21 cellular contexts compared by ENCODE assay signal in genomic region chr1:52352690-52353089, GRCh38. TPM values are rescaled to one million over a fixed set of nuclear protein-coding genes. Genes with fewer than 3 reads are reported as not detected.
DNase-seq lines count a peak whose midpoint lies in the region; ATAC-seq and TF ChIP-seq lines count a peak whose summit lies in the region.
"Had no signal": no experiment of that assay in that cellular context is flagged by ENCODE, and none has a peak within 500 bp of the region (broad histone marks: within the 10 kb centered on the region; RNA-seq: fewer than 3 reads in every experiment).

No MANE protein-coding gene starts in this region.

- H3K27me3 ChIP-seq in osteoblast (ENCODE audit: insufficient read depth, low read length), result no peaks in the 10 kb centered on the region
- H3K27me3 ChIP-seq: BLaER1 had no signal

- no peak overlapping the region for H3K4me3 Mint-ChIP-seq in natural killer cell
- no peak overlapping the region for H3K4me3 Mint-ChIP-seq in natural killer cell treated with Interleukin-12 subunit alpha and Interleukin-12 subunit beta and Interleukin-15 and Interleukin-18, amount 100 ng/mL, for 72 hours
- H3K4me3 Mint-ChIP-seq in effector memory CD8-positive, alpha-beta T cell, result no peak overlapping the region
- H3K4me3 Mint-ChIP-seq: activated naive CD8-positive, alpha-beta T cell treated with anti-CD3 and anti-CD28 coated beads for 36 hours; T-helper 1 cell treated with Interleukin-12 subunit alpha and Interleukin-12 subunit beta and Interleukin-4 antibody, amounts not matched to agents 30 μg/mL and 1 μg/mL, for 36 hours had no signal

- no peak for DNase-seq in natural killer cell
- no peak for DNase-seq in natural killer cell treated with Interleukin-12 subunit alpha and Interleukin-12 subunit beta and Interleukin-15 and Interleukin-18, amount 100 ng/mL, for 72 hours (ENCODE audit: low spot score)
- DNase-seq in effector memory CD8-positive, alpha-beta T cell, result no peak
- peak; percentile 54 for DNase-seq in osteoblast (ENCODE audit: insufficient read length, low spot score, missing footprints)
- no peak for DNase-seq in cortex of kidney (lab: John Stamatoyannopoulos, UW)
- DNase-seq in NCI-H2227 treated with DMSO at 0.1 percent for 48 hours (lab: John Stamatoyannopoulos, UW), result no peak
- DNase-seq: activated CD4-positive, alpha-beta T cell treated with anti-CD3 and anti-CD28 coated beads for 48 hours; activated naive CD8-positive, alpha-beta T cell treated with anti-CD3 and anti-CD28 coated beads for 36 hours; Calu3; erythroblast; head of caudate nucleus; NCI-H1048; NCI-H2029; NCI-H226; NCI-H748 treated with DMSO at 0.1 percent for 48 hours; RPMI8226 had no signal

- no peak overlapping the region for H3K4me3 ChIP-seq in osteoblast (ENCODE audit: insufficient read depth, low read length)
- H3K4me3 ChIP-seq: BLaER1, SK-N-MC had no signal

- H3K4me1 Mint-ChIP-seq in natural killer cell, result peaks cover 13 to 20% of the 10 kb centered on the region in 2 donors
- peaks cover 0 to 5% of the 10 kb centered on the region in 2 donors for H3K4me1 Mint-ChIP-seq in natural killer cell treated with Interleukin-12 subunit alpha and Interleukin-12 subunit beta and Interleukin-15 and Interleukin-18, amount 100 ng/mL, for 72 hours (ENCODE audit: low read depth in 2 of 2)
- H3K4me1 Mint-ChIP-seq in effector memory CD8-positive, alpha-beta T cell (ENCODE audit: low read depth in 2 of 2), result peaks cover 2 to 7% of the 10 kb centered on the region in 2 donors

- H3K4me2 ChIP-seq in osteoblast (ENCODE audit: insufficient read depth, low read length), result no peak overlapping the region
- H3K4me2 ChIP-seq: BLaER1 had no signal

- no peaks in the 10 kb centered on the region for H3K79me2 ChIP-seq in osteoblast (ENCODE audit: insufficient read depth, low read length)

- no peak for TF ChIP-seq CTCF in natural killer cell (IDR thresholded peaks at IDR 0.05)
- TF ChIP-seq CTCF in osteoblast (IDR thresholded peaks at IDR 0.05; ENCODE audit: extremely low read depth, low read depth, low read length), result no peak

- no peaks in the 10 kb centered on the region for H3K9me3 Mint-ChIP-seq in natural killer cell
- no peaks in the 10 kb centered on the region for H3K9me3 Mint-ChIP-seq in natural killer cell treated with Interleukin-12 subunit alpha and Interleukin-12 subunit beta and Interleukin-15 and Interleukin-18, amount 100 ng/mL, for 72 hours
- no peaks in the 10 kb centered on the region for H3K9me3 Mint-ChIP-seq in effector memory CD8-positive, alpha-beta T cell
- H3K9me3 Mint-ChIP-seq: activated naive CD8-positive, alpha-beta T cell treated with anti-CD3 and anti-CD28 coated beads for 36 hours; T-helper 1 cell treated with Interleukin-12 subunit alpha and Interleukin-12 subunit beta and Interleukin-4 antibody, amounts not matched to agents 30 μg/mL and 1 μg/mL, for 36 hours had no signal

- no peaks in the 10 kb centered on the region for H4K20me1 ChIP-seq in osteoblast (ENCODE audit: insufficient read depth, low read length)
- H4K20me1 ChIP-seq: BLaER1 had no signal

- peak overlapping the region; percentile 3 to 63 for H3K27ac Mint-ChIP-seq in natural killer cell
- H3K27ac Mint-ChIP-seq in natural killer cell treated with Interleukin-12 subunit alpha and Interleukin-12 subunit beta and Interleukin-15 and Interleukin-18, amount 100 ng/mL, for 72 hours, result no peak overlapping the region
- H3K27ac Mint-ChIP-seq in effector memory CD8-positive, alpha-beta T cell, result peak overlapping the region; percentile 78 to 83
- H3K27ac Mint-ChIP-seq: activated naive CD8-positive, alpha-beta T cell treated with anti-CD3 and anti-CD28 coated beads for 36 hours; T-helper 1 cell treated with Interleukin-12 subunit alpha and Interleukin-12 subunit beta and Interleukin-4 antibody, amounts not matched to agents 30 μg/mL and 1 μg/mL, for 36 hours had no signal

- H2AFZ ChIP-seq in osteoblast (ENCODE audit: low read length), result no peak overlapping the region

- peaks cover 9% of the 10 kb centered on the region for H3K4me1 ChIP-seq in osteoblast (ENCODE audit: insufficient read depth, low read length)

- H3K36me3 ChIP-seq in osteoblast (ENCODE audit: insufficient read depth, low read length), result peaks cover 54% of the 10 kb centered on the region

- ATAC-seq in natural killer cell (no peak), GM21381 (IDR thresholded peaks at IDR 0.05; ENCODE audit: unreplicated experiment) (no peak)
- ATAC-seq in natural killer cell treated with Interleukin-12 subunit alpha and Interleukin-12 subunit beta and Interleukin-15 and Interleukin-18, amount 100 ng/mL, for 72 hours, result no peak
- ATAC-seq in effector memory CD8-positive, alpha-beta T cell (replicated peaks), result no peak
- ATAC-seq: sciatic nerve had no signal

- intact Hi-C loops in natural killer cell (cut with micrococcal nuclease), result no loop called here

- no peaks in the 10 kb centered on the region for H3K9me3 ChIP-seq in osteoblast (ENCODE audit: low read depth, low read length)
- H3K9me3 ChIP-seq: BLaER1 had no signal

- H3K27ac ChIP-seq in osteoblast (ENCODE audit: low read depth, low read length), result no peak overlapping the region
- H3K27ac ChIP-seq: BLaER1 had no signal

- H3K27me3 Mint-ChIP-seq in natural killer cell (ENCODE audit: low read depth in 2 of 2), result no peaks in the 10 kb centered on the region
- H3K27me3 Mint-ChIP-seq in natural killer cell treated with Interleukin-12 subunit alpha and Interleukin-12 subunit beta and Interleukin-15 and Interleukin-18, amount 100 ng/mL, for 72 hours, result no peaks in the 10 kb centered on the region
- no peaks in the 10 kb centered on the region for H3K27me3 Mint-ChIP-seq in effector memory CD8-positive, alpha-beta T cell
- H3K27me3 Mint-ChIP-seq: activated naive CD8-positive, alpha-beta T cell treated with anti-CD3 and anti-CD28 coated beads for 36 hours had no signal

- peaks cover 24% of the 10 kb centered on the region for H3K36me3 Mint-ChIP-seq in natural killer cell
- H3K36me3 Mint-ChIP-seq in natural killer cell treated with Interleukin-12 subunit alpha and Interleukin-12 subunit beta and Interleukin-15 and Interleukin-18, amount 100 ng/mL, for 72 hours, result peaks cover 12% of the 10 kb centered on the region
- peaks cover 42% of the 10 kb centered on the region for H3K36me3 Mint-ChIP-seq in effector memory CD8-positive, alpha-beta T cell (ENCODE audit: insufficient read depth)

RNA-seq across cellular contexts. Expression of gene CC2D1B, which starts 13.3 kb away (rescaled TPM):
- total RNA-seq in natural killer cell (10 to 100 TPM; 61.4 to 78.4 (median 68.8) TPM), osteoblast (39.8 and 41.6 TPM in 2 replicates)
- 10 to 100 TPM; 53.9 to 59.3 TPM for total RNA-seq in natural killer cell treated with Interleukin-12 subunit alpha and Interleukin-12 subunit beta and Interleukin-15 and Interleukin-18, amount 100 ng/mL, for 72 hours

RNA-seq across cellular contexts. Expression of gene ORC1, which starts 51.5 kb away (rescaled TPM):
- total RNA-seq in natural killer cell (1 to 10 TPM; 1.9 to 2.6 (median 2.1) TPM), osteoblast (0.72 and 1.2 TPM in 2 replicates)
- total RNA-seq in natural killer cell treated with Interleukin-12 subunit alpha and Interleukin-12 subunit beta and Interleukin-15 and Interleukin-18, amount 100 ng/mL, for 72 hours, result 10 to 100 TPM; 20.7 to 56.4 TPM

RNA-seq across cellular contexts. Expression of gene PRPF38A, which starts 51.7 kb away (rescaled TPM):
- total RNA-seq in natural killer cell, result 10 to 100 TPM; 73.9 to 97.2 (median 95.4) TPM
- 100 to 1,000 TPM in 1 of 2 donors, 10 to 100 TPM in 1; 94.7 to 105 TPM for total RNA-seq in natural killer cell treated with Interleukin-12 subunit alpha and Interleukin-12 subunit beta and Interleukin-15 and Interleukin-18, amount 100 ng/mL, for 72 hours
- 6.2 and 7.7 TPM in 2 replicates for total RNA-seq in osteoblast

Comparison
In these comparisons a context has a peak if more than half of its experiments do, and no peak if none do; other contexts are left out.
1. H3K27ac Mint-ChIP-seq: peak in natural killer cell (2 of 2) and effector memory CD8-positive, alpha-beta T cell (2 of 2); none in natural killer cell treated with Interleukin-12 subunit alpha and Interleukin-12 subunit beta and Interleukin-15 and Interleukin-18, amount 100 ng/mL, for 72 hours (0 of 2).